ENCODE assay signal across 24 cellular contexts in the genomic region with DNA sequence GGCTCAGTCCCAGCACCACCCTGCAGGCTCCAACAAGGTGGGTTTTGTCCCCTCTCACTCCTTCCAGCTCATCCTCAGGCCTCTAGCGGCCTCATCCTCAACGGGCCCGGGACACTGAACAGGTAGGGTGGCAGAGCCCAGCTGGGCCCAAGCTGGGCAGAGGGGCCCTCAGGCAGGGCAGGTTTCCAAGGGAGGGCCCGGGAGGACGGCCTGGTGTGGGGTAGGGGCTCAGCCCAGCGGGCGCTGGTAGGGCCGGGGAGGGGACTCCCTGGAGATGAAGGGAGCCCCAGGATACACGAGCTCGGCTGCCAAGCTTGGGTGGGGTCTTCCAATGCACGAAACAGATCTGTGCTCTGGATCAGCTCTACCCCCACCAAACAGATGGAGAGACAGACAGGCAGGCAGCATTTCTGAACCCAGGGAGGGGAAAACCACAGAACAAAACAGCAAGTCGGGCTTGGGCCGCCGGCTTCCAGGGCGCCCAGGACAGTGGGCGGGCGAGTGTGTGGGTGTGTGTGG. TPM values are rescaled to one million over a fixed set of nuclear protein-coding genes. Genes with fewer than 3 reads are reported as not detected.
DNase-seq lines count a peak whose midpoint lies in the region; ATAC-seq, FAIRE-seq and TF ChIP-seq lines count a peak whose summit lies in the region.
"Had no signal": no experiment of that assay in that cellular context is flagged by ENCODE, and none has a peak within 500 bp of the region (broad histone marks: within the 10 kb centered on the region; RNA-seq: fewer than 3 reads in every experiment).

No MANE protein-coding gene starts in this region.

- peaks cover 60% of the 10 kb centered on the region for H3K4me1 Mint-ChIP-seq in activated CD8-positive, alpha-beta T cell treated with anti-CD3 and anti-CD28 coated beads, Interleukin-2, amount 10 ng/mL, durations not matched to agents 7 days and 5 days (ENCODE audit: low read depth)
- H3K4me1 Mint-ChIP-seq in activated CD8-positive, alpha-beta T cell treated with anti-CD3 and anti-CD28 coated beads for 36 hours (ENCODE audit: low read depth): peaks cover 48% of the 10 kb centered on the region
- peaks cover 49% of the 10 kb centered on the region for H3K4me1 Mint-ChIP-seq in stimulated activated effector memory CD8-positive, alpha-beta T cell treated with anti-CD3 and anti-CD28 coated beads, Interleukin-12 subunit alpha, Interleukin-12 subunit beta, amount 100 ng/mL, for 72 hours

- peaks cover 68% of the 10 kb centered on the region for H3K4me1 ChIP-seq in Panc1 (ENCODE audit: control insufficient read depth, insufficient read depth, low read length)
- H3K4me1 ChIP-seq in kidney (ENCODE audit: control insufficient read depth in 1 of 2, insufficient read depth in 1 of 2, low read depth in 1 of 2, low read length in 2 of 2): peaks cover 4 to 55% of the 10 kb centered on the region in 2 donors

- no peak for TF ChIP-seq CTCF in activated CD8-positive, alpha-beta T cell treated with anti-CD3 and anti-CD28 coated beads for 36 hours (IDR thresholded peaks at IDR 0.05)
- TF ChIP-seq CTCF in Panc1 (IDR thresholded peaks at IDR 0.05) (no peak), kidney (IDR thresholded peaks at IDR 0.05; ENCODE audit: borderline replicate concordance, extremely low read depth, insufficient read depth) (no peak)

- H3K36me3 Mint-ChIP-seq in activated CD8-positive, alpha-beta T cell treated with anti-CD3 and anti-CD28 coated beads, Interleukin-2, amount 10 ng/mL, durations not matched to agents 7 days and 5 days (ENCODE audit: low read depth): peaks cover 36% of the 10 kb centered on the region
- H3K36me3 Mint-ChIP-seq in activated CD8-positive, alpha-beta T cell treated with anti-CD3 and anti-CD28 coated beads for 36 hours (ENCODE audit: low read depth): peaks cover 17% of the 10 kb centered on the region
- peaks cover 66% of the 10 kb centered on the region for H3K36me3 Mint-ChIP-seq in stimulated activated effector memory CD8-positive, alpha-beta T cell treated with anti-CD3 and anti-CD28 coated beads, Interleukin-12 subunit alpha, Interleukin-12 subunit beta, amount 100 ng/mL, for 72 hours

- TSS peak; percentile 95 for BruUV-seq in Panc1 (replicated peaks; lab: Mats Ljungman, UMichigan)

- H3K9me3 ChIP-seq in Panc1 (ENCODE audit: control insufficient read depth, insufficient read depth, low read depth, low read length) (no peaks in the 10 kb centered on the region), kidney (ENCODE audit: control insufficient read depth in 1 of 2, low read length in 2 of 2) (no peaks in the 10 kb centered on the region)
- H3K9me3 ChIP-seq: lower lobe of right lung, transverse colon had no signal

- in situ Hi-C loops in Panc1 (cut with HindIII; ENCODE audit: low pct_unique_long_range_greater_than_20kb, low sequenced_read_pairs): no loop called here

- no peak for ATAC-seq in activated CD8-positive, alpha-beta T cell treated with anti-CD3 and anti-CD28 coated beads, Interleukin-2, amount 10 ng/mL, durations not matched to agents 7 days and 5 days
- ATAC-seq in activated CD8-positive, alpha-beta T cell treated with anti-CD3 and anti-CD28 coated beads for 36 hours: no peak
- ATAC-seq in Panc1 (no peak), HG03045 (IDR thresholded peaks at IDR 0.05; ENCODE audit: unreplicated experiment) (no peak), GM21367 (IDR thresholded peaks at IDR 0.05; ENCODE audit: unreplicated experiment) (no peak)
- no peak for ATAC-seq in stimulated activated effector memory CD8-positive, alpha-beta T cell treated with anti-CD3 and anti-CD28 coated beads, Interleukin-12 subunit alpha, Interleukin-12 subunit beta, amount 100 ng/mL, for 72 hours
- ATAC-seq: lower lobe of right lung; stimulated activated memory B cell treated with anti-CD40 and anti-IgM and Interleukin-4, amounts not matched to agents 10 μg/mL and 1 μg/mL and 100 μg/mL, for 72 hours; T-cell had no signal

- H3K9me3 Mint-ChIP-seq in activated CD8-positive, alpha-beta T cell treated with anti-CD3 and anti-CD28 coated beads, Interleukin-2, amount 10 ng/mL, durations not matched to agents 7 days and 5 days (ENCODE audit: insufficient read depth): no peaks in the 10 kb centered on the region
- H3K9me3 Mint-ChIP-seq in activated CD8-positive, alpha-beta T cell treated with anti-CD3 and anti-CD28 coated beads for 36 hours: no peaks in the 10 kb centered on the region
- no peaks in the 10 kb centered on the region for H3K9me3 Mint-ChIP-seq in stimulated activated effector memory CD8-positive, alpha-beta T cell treated with anti-CD3 and anti-CD28 coated beads, Interleukin-12 subunit alpha, Interleukin-12 subunit beta, amount 100 ng/mL, for 72 hours
- H3K9me3 Mint-ChIP-seq: activated B cell treated with CpG ODN at 0.5 μM for 24 hours; nephron; stimulated activated memory B cell treated with anti-CD40 and anti-IgM and Interleukin-4, amounts not matched to agents 10 μg/mL and 1 μg/mL and 100 μg/mL, for 72 hours; T-cell had no signal

- H3K4me3 Mint-ChIP-seq in activated CD8-positive, alpha-beta T cell treated with anti-CD3 and anti-CD28 coated beads, Interleukin-2, amount 10 ng/mL, durations not matched to agents 7 days and 5 days: no peak overlapping the region
- H3K4me3 Mint-ChIP-seq in activated CD8-positive, alpha-beta T cell treated with anti-CD3 and anti-CD28 coated beads for 36 hours: no peak overlapping the region
- no peak overlapping the region for H3K4me3 Mint-ChIP-seq in stimulated activated effector memory CD8-positive, alpha-beta T cell treated with anti-CD3 and anti-CD28 coated beads, Interleukin-12 subunit alpha, Interleukin-12 subunit beta, amount 100 ng/mL, for 72 hours
- H3K4me3 Mint-ChIP-seq: activated B cell treated with CpG ODN at 0.5 μM for 24 hours; CD14-positive monocyte; nephron; stimulated activated memory B cell treated with anti-CD40 and anti-IgM and Interleukin-4, amounts not matched to agents 10 μg/mL and 1 μg/mL and 100 μg/mL, for 72 hours had no signal

- DNase-seq in activated CD8-positive, alpha-beta T cell treated with anti-CD3 and anti-CD28 coated beads, Interleukin-2, amount 10 ng/mL, durations not matched to agents 7 days and 5 days: no peak
- DNase-seq in activated CD8-positive, alpha-beta T cell treated with anti-CD3 and anti-CD28 coated beads for 36 hours: no peak
- DNase-seq in Panc1 (ENCODE audit: low read depth, low spot score) (no peak), kidney (peak; percentile 76), nucleus accumbens (lab: John Stamatoyannopoulos, UW) (no peak)
- no peak for DNase-seq in stimulated activated effector memory CD8-positive, alpha-beta T cell treated with anti-CD3 and anti-CD28 coated beads, Interleukin-12 subunit alpha, Interleukin-12 subunit beta, amount 100 ng/mL, for 72 hours (ENCODE audit: low spot score in 2 of 2)
- DNase-seq: activated B cell treated with CpG ODN at 0.5 μM for 24 hours; amygdala; cerebellar nuclear complex; effector memory CD4-positive, alpha-beta T cell; NCI-H226; T-cell; transverse colon had no signal

- H3K27ac Mint-ChIP-seq in activated CD8-positive, alpha-beta T cell treated with anti-CD3 and anti-CD28 coated beads, Interleukin-2, amount 10 ng/mL, durations not matched to agents 7 days and 5 days: peak overlapping the region; percentile 57
- no peak overlapping the region for H3K27ac Mint-ChIP-seq in activated CD8-positive, alpha-beta T cell treated with anti-CD3 and anti-CD28 coated beads for 36 hours
- H3K27ac Mint-ChIP-seq in stimulated activated effector memory CD8-positive, alpha-beta T cell treated with anti-CD3 and anti-CD28 coated beads, Interleukin-12 subunit alpha, Interleukin-12 subunit beta, amount 100 ng/mL, for 72 hours: peak overlapping the region; percentile 32
- H3K27ac Mint-ChIP-seq: activated B cell treated with CpG ODN at 0.5 μM for 24 hours; CD14-positive monocyte; nephron; stimulated activated memory B cell treated with anti-CD40 and anti-IgM and Interleukin-4, amounts not matched to agents 10 μg/mL and 1 μg/mL and 100 μg/mL, for 72 hours; T-cell had no signal

- H3K36me3 ChIP-seq in Panc1 (ENCODE audit: control insufficient read depth, insufficient read depth, low read length): peaks cover 3% of the 10 kb centered on the region; the same call in 1 of the 2 replicates
- peaks cover 5 to 45% of the 10 kb centered on the region in 2 donors for H3K36me3 ChIP-seq in kidney (ENCODE audit: control insufficient read depth in 1 of 2, insufficient read depth in 2 of 2, low read length in 2 of 2)

- peaks cover 20% of the 10 kb centered on the region for H3K27me3 Mint-ChIP-seq in activated CD8-positive, alpha-beta T cell treated with anti-CD3 and anti-CD28 coated beads, Interleukin-2, amount 10 ng/mL, durations not matched to agents 7 days and 5 days (ENCODE audit: low read depth)
- peaks cover 15% of the 10 kb centered on the region for H3K27me3 Mint-ChIP-seq in activated CD8-positive, alpha-beta T cell treated with anti-CD3 and anti-CD28 coated beads for 36 hours

- no peak overlapping the region for H3K4me3 ChIP-seq in Panc1 (ENCODE audit: low read depth in 2 of 2, low read length in 2 of 2)
- no peak overlapping the region for H3K4me3 ChIP-seq in kidney (ENCODE audit: low read length in 2 of 2)
- H3K4me3 ChIP-seq: lower lobe of right lung, transverse colon had no signal

- intact Hi-C loops in activated CD8-positive, alpha-beta T cell treated with anti-CD3 and anti-CD28 coated beads for 36 hours (cut with micrococcal nuclease): no loop called here
- intact Hi-C loops in Panc1 (cut with micrococcal nuclease; ENCODE audit: unreplicated experiment) (no loop called here), kidney (cut with DNase I) (no loop called here)

- no peak for FAIRE-seq in kidney (lab: Jason Lieb, UNC)
- FAIRE-seq: A204.1, RCC 7860 had no signal

- H3K9ac ChIP-seq in kidney (ENCODE audit: low read length in 2 of 2): no peak overlapping the region

- H3K27ac ChIP-seq in Panc1 (ENCODE audit: low read length): no peak overlapping the region; the same call in 1 of the 2 replicates
- H3K27ac ChIP-seq in kidney (ENCODE audit: low read depth in 2 of 2, low read length in 2 of 2): peak overlapping the region in 1 of 2 donors; percentile 55
- H3K27ac ChIP-seq: lower lobe of right lung, transverse colon had no signal

- H3K27me3 ChIP-seq in Panc1 (ENCODE audit: control insufficient read depth, insufficient read depth, low read length): no peaks in the 10 kb centered on the region

- CTCF ChIA-PET in activated CD8-positive, alpha-beta T cell treated with anti-CD3 and anti-CD28 coated beads, Interleukin-2, amount 10 ng/mL, durations not matched to agents 7 days and 5 days (lab: Charles Lee): no interaction called here
- CTCF ChIA-PET in activated CD8-positive, alpha-beta T cell treated with anti-CD3 and anti-CD28 coated beads for 36 hours (lab: Charles Lee): interaction anchor here (0.7 to 1.9 kb wide), 3 partner anchors 79 to 552 kb away, joined by 3 to 5 read pairs (median 4); no protein-coding TSS in a partner anchor
- CTCF ChIA-PET in Panc1 (lab: Charles Lee): no interaction called here

- POLR2A ChIA-PET in activated CD8-positive, alpha-beta T cell treated with anti-CD3 and anti-CD28 coated beads, Interleukin-2, amount 10 ng/mL, durations not matched to agents 7 days and 5 days (lab: Charles Lee): interaction anchor here (0.5 kb wide), 1 partner anchor 96 kb away, joined by 4 read pairs; no protein-coding TSS in a partner anchor
- POLR2A ChIA-PET in activated CD8-positive, alpha-beta T cell treated with anti-CD3 and anti-CD28 coated beads for 36 hours (lab: Charles Lee): no interaction called here
- POLR2A ChIA-PET in Panc1 (lab: Charles Lee): no interaction called here

RNA-seq across cellular contexts. Expression of a gene that starts 2.6 kb away (rescaled TPM):
- 1 to 10 TPM in 1 of 2 experiments, under 1 TPM in 1; 0.63 to 1.0 TPM for total RNA-seq in activated CD8-positive, alpha-beta T cell treated with anti-CD3 and anti-CD28 coated beads, Interleukin-2, amount 10 ng/mL, durations not matched to agents 7 days and 5 days
- under 1 TPM; 0.07 to 0.31 TPM for total RNA-seq in activated CD8-positive, alpha-beta T cell treated with anti-CD3 and anti-CD28 coated beads for 36 hours
- total RNA-seq in Panc1 (2021; ENCODE audit: unreplicated experiment): 18.0 TPM
- polyA plus RNA-seq in Panc1 (2012; ENCODE audit: insufficient read length): 8.0 TPM
- 6.4 TPM for total RNA-seq in kidney
- polyA plus RNA-seq in kidney (ENCODE audit: insufficient read depth, low read depth, low replicate concordance): 2.3 TPM
- total RNA-seq: activated B cell treated with CpG ODN at 0.5 μM for 24 hours had no signal
- polyA plus RNA-seq: CD14-positive monocyte had no signal

RNA-seq across cellular contexts. Expression of a gene that starts 10.8 kb away (rescaled TPM):
- total RNA-seq in activated CD8-positive, alpha-beta T cell treated with anti-CD3 and anti-CD28 coated beads, Interleukin-2, amount 10 ng/mL, durations not matched to agents 7 days and 5 days: 100 to 1,000 TPM; 153 to 172 TPM
- total RNA-seq in activated CD8-positive, alpha-beta T cell treated with anti-CD3 and anti-CD28 coated beads for 36 hours: 10 to 100 TPM; 44.9 to 45.6 TPM
- total RNA-seq in Panc1 (2021; ENCODE audit: unreplicated experiment) (1,813 TPM), kidney (2,183 TPM)
- 2,493 TPM for polyA plus RNA-seq in Panc1 (2012; ENCODE audit: insufficient read length)
- 2,764 TPM for polyA plus RNA-seq in kidney (ENCODE audit: insufficient read depth, low read depth, low replicate concordance)

RNA-seq across cellular contexts. Expression of a gene that starts 56.0 kb away (rescaled TPM):
- not detected for total RNA-seq in activated CD8-positive, alpha-beta T cell treated with anti-CD3 and anti-CD28 coated beads, Interleukin-2, amount 10 ng/mL, durations not matched to agents 7 days and 5 days
- not detected for total RNA-seq in activated CD8-positive, alpha-beta T cell treated with anti-CD3 and anti-CD28 coated beads for 36 hours
- not detected for total RNA-seq in Panc1 (2021; ENCODE audit: unreplicated experiment)
- not detected for polyA plus RNA-seq in Panc1 (2012; ENCODE audit: insufficient read length)
- total RNA-seq in kidney: not detected
- polyA plus RNA-seq in kidney (ENCODE audit: insufficient read depth, low read depth, low replicate concordance): not detected
- total RNA-seq: activated B cell treated with CpG ODN at 0.5 μM for 24 hours; activated CD8-positive, alpha-beta memory T cell treated with anti-CD3 and anti-CD28 coated beads for 36 hours; lower lobe of right lung; M059J; renal cortical epithelial cell; T-cell; transverse colon had no signal
- polyA plus RNA-seq: CD14-positive monocyte had no signal

Comparison
In these comparisons a context has a peak if more than half of its experiments do, and no peak if none do; other contexts are left out.
1. RNA of a gene that starts 10.8 kb away (total RNA-seq): 2,183 TPM in kidney (single experiment) and 1,813 TPM in Panc1 (single experiment); 153 to 172 TPM in activated CD8-positive, alpha-beta T cell treated with anti-CD3 and anti-CD28 coated beads, Interleukin-2, amount 10 ng/mL, durations not matched to agents 7 days and 5 days and 44.9 to 45.6 TPM in activated CD8-positive, alpha-beta T cell treated with anti-CD3 and anti-CD28 coated beads for 36 hours; every median in the first group is over 10 times any median in the second.